In the genomic region with DNA sequence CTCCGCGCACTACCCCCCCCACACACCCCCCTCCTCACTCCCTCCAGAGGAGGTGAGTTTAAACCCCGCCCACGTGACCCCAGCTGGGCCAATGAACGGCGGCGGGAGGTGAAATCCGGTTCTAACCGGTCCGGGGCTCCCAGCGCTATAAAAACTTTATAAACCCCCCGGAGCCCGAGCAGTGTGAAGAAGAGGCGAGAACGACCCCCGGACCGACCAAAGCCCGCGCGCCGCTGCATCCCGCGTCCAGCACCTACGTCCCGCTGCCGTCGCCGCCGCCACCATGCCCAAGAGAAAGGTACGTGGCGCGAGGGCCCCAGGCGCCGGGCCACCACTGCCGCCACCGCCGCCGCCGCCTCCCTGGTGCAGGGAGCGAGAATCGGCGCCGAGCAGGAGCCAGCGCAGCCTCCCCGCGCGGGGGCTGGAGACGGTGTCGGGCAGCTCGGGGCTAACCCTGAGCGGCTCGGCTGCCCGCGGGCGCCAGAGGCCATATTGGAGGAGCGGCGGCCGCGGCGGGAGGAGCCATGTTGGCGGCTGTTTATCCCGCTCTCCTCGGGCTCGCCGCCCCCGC, we compare ENCODE assay signal across 1 cellular context.
TF ChIP-seq lines count a peak whose summit lies in the region.

A gene (plus strand): TSS at position 111 of the 571 bp plus-strand sequence. CDS start 173 bp downstream, at position 284.

TF ChIP-seq in K562, 482 proteins besides CTCF, POLR2A, EP300 and RAD21 (continued from another document and continues in another):
- TF ChIP-seq, protein P1, sequence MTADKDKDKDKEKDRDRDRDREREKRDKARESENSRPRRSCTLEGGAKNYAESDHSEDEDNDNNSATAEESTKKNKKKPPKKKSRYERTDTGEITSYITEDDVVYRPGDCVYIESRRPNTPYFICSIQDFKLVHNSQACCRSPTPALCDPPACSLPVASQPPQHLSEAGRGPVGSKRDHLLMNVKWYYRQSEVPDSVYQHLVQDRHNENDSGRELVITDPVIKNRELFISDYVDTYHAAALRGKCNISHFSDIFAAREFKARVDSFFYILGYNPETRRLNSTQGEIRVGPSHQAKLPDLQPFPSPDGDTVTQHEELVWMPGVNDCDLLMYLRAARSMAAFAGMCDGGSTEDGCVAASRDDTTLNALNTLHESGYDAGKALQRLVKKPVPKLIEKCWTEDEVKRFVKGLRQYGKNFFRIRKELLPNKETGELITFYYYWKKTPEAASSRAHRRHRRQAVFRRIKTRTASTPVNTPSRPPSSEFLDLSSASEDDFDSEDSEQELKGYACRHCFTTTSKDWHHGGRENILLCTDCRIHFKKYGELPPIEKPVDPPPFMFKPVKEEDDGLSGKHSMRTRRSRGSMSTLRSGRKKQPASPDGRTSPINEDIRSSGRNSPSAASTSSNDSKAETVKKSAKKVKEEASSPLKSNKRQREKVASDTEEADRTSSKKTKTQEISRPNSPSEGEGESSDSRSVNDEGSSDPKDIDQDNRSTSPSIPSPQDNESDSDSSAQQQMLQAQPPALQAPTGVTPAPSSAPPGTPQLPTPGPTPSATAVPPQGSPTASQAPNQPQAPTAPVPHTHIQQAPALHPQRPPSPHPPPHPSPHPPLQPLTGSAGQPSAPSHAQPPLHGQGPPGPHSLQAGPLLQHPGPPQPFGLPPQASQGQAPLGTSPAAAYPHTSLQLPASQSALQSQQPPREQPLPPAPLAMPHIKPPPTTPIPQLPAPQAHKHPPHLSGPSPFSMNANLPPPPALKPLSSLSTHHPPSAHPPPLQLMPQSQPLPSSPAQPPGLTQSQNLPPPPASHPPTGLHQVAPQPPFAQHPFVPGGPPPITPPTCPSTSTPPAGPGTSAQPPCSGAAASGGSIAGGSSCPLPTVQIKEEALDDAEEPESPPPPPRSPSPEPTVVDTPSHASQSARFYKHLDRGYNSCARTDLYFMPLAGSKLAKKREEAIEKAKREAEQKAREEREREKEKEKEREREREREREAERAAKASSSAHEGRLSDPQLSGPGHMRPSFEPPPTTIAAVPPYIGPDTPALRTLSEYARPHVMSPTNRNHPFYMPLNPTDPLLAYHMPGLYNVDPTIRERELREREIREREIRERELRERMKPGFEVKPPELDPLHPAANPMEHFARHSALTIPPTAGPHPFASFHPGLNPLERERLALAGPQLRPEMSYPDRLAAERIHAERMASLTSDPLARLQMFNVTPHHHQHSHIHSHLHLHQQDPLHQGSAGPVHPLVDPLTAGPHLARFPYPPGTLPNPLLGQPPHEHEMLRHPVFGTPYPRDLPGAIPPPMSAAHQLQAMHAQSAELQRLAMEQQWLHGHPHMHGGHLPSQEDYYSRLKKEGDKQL (CRISPR knock-in tag; IDR thresholded peaks at IDR 0.05; ENCODE audit: borderline replicate concordance) = no peak
- no peak for TF ChIP-seq ZNF239 (CRISPR knock-in tag; IDR thresholded peaks at IDR 0.05)
- peak; percentile 89 for TF ChIP-seq KLF16 (IDR thresholded peaks at IDR 0.05)
- TF ChIP-seq KLF1 (tag; IDR thresholded peaks at IDR 0.05) = peak; percentile 69
- no peak for TF ChIP-seq DACH1 (IDR thresholded peaks at IDR 0.05; ENCODE audit: partially characterized antibody)
- TF ChIP-seq, protein P2, sequence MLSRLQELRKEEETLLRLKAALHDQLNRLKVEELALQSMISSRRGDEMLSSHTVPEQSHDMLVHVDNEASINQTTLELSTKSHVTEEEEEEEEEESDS (CRISPR knock-in tag; IDR thresholded peaks at IDR 0.05) = no peak
- TF ChIP-seq, protein P3, sequence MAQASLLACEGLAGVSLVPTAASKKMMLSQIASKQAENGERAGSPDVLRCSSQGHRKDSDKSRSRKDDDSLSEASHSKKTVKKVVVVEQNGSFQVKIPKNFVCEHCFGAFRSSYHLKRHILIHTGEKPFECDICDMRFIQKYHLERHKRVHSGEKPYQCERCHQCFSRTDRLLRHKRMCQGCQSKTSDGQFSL (CRISPR knock-in tag; IDR thresholded peaks at IDR 0.05) = no peak
- TF ChIP-seq, protein P3 (tag; IDR thresholded peaks at IDR 0.05) = peak; percentile 8 to 32; a peak in 2 of 4 replicates
- no peak for TF ChIP-seq HDAC3 (IDR thresholded peaks at IDR 0.05; ENCODE audit: borderline replicate concordance, partially characterized antibody)
- peak; percentile 86 for TF ChIP-seq PML (IDR thresholded peaks at IDR 0.05; ENCODE audit: low read length)
- TF ChIP-seq ZC3H4 (CRISPR knock-in tag; IDR thresholded peaks at IDR 0.05; ENCODE audit: borderline replicate concordance) = peak; percentile 71; the same call in 1 of the 2 replicates
- TF ChIP-seq, protein P4, sequence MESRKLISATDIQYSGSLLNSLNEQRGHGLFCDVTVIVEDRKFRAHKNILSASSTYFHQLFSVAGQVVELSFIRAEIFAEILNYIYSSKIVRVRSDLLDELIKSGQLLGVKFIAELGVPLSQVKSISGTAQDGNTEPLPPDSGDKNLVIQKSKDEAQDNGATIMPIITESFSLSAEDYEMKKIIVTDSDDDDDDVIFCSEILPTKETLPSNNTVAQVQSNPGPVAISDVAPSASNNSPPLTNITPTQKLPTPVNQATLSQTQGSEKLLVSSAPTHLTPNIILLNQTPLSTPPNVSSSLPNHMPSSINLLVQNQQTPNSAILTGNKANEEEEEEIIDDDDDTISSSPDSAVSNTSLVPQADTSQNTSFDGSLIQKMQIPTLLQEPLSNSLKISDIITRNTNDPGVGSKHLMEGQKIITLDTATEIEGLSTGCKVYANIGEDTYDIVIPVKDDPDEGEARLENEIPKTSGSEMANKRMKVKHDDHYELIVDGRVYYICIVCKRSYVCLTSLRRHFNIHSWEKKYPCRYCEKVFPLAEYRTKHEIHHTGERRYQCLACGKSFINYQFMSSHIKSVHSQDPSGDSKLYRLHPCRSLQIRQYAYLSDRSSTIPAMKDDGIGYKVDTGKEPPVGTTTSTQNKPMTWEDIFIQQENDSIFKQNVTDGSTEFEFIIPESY (CRISPR knock-in tag; IDR thresholded peaks at IDR 0.05) = peak; percentile 50; the same call in 1 of the 2 replicates
- no peak; the same call in 1 of the 2 replicates for TF ChIP-seq ZNF586 (CRISPR knock-in tag; conservative IDR thresholded peaks at IDR 0.05)
- TF ChIP-seq SREBF2 (CRISPR knock-in tag; IDR thresholded peaks at IDR 0.05) = no peak
- TF ChIP-seq CCNT2 (IDR thresholded peaks at IDR 0.05; ENCODE audit: borderline replicate concordance, extremely low read depth, insufficient read length, low read depth, low read length) = peak; percentile 63
- peak; percentile 88 for TF ChIP-seq EP400 (IDR thresholded peaks at IDR 0.05)
- TF ChIP-seq, protein P5, sequence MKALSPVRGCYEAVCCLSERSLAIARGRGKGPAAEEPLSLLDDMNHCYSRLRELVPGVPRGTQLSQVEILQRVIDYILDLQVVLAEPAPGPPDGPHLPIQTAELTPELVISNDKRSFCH (CRISPR knock-in tag; IDR thresholded peaks at IDR 0.05) = no peak
- TF ChIP-seq, protein P5 (tag; IDR thresholded peaks at IDR 0.05) = peak; percentile 93
- peak; percentile 55; the same call in 1 of the 2 replicates for TF ChIP-seq GATAD2B (IDR thresholded peaks at IDR 0.05; ENCODE audit: borderline replicate concordance)
- TF ChIP-seq, protein P6, sequence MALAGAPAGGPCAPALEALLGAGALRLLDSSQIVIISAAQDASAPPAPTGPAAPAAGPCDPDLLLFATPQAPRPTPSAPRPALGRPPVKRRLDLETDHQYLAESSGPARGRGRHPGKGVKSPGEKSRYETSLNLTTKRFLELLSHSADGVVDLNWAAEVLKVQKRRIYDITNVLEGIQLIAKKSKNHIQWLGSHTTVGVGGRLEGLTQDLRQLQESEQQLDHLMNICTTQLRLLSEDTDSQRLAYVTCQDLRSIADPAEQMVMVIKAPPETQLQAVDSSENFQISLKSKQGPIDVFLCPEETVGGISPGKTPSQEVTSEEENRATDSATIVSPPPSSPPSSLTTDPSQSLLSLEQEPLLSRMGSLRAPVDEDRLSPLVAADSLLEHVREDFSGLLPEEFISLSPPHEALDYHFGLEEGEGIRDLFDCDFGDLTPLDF (CRISPR knock-in tag; IDR thresholded peaks at IDR 0.05) = no peak
- no peak for TF ChIP-seq POU5F1 (IDR thresholded peaks at IDR 0.05; ENCODE audit: borderline replicate concordance, low read depth, low read length, partially characterized antibody)
- 0 out of 2 replicates have a peak, but pooled peaks have one; percentile 75 for TF ChIP-seq SLC30A9 (CRISPR knock-in tag; IDR thresholded peaks at IDR 0.05)
- no peak for TF ChIP-seq ATF1 (CRISPR knock-in tag; IDR thresholded peaks at IDR 0.05)
- TF ChIP-seq ATF1 (tag; IDR thresholded peaks at IDR 0.05) = no peak; the same call in 1 of the 2 replicates
- TF ChIP-seq SAFB2 (IDR thresholded peaks at IDR 0.05; ENCODE audit: borderline replicate concordance, low read depth, low read length, severe bottlenecking) = no peak
- TF ChIP-seq, protein P7, sequence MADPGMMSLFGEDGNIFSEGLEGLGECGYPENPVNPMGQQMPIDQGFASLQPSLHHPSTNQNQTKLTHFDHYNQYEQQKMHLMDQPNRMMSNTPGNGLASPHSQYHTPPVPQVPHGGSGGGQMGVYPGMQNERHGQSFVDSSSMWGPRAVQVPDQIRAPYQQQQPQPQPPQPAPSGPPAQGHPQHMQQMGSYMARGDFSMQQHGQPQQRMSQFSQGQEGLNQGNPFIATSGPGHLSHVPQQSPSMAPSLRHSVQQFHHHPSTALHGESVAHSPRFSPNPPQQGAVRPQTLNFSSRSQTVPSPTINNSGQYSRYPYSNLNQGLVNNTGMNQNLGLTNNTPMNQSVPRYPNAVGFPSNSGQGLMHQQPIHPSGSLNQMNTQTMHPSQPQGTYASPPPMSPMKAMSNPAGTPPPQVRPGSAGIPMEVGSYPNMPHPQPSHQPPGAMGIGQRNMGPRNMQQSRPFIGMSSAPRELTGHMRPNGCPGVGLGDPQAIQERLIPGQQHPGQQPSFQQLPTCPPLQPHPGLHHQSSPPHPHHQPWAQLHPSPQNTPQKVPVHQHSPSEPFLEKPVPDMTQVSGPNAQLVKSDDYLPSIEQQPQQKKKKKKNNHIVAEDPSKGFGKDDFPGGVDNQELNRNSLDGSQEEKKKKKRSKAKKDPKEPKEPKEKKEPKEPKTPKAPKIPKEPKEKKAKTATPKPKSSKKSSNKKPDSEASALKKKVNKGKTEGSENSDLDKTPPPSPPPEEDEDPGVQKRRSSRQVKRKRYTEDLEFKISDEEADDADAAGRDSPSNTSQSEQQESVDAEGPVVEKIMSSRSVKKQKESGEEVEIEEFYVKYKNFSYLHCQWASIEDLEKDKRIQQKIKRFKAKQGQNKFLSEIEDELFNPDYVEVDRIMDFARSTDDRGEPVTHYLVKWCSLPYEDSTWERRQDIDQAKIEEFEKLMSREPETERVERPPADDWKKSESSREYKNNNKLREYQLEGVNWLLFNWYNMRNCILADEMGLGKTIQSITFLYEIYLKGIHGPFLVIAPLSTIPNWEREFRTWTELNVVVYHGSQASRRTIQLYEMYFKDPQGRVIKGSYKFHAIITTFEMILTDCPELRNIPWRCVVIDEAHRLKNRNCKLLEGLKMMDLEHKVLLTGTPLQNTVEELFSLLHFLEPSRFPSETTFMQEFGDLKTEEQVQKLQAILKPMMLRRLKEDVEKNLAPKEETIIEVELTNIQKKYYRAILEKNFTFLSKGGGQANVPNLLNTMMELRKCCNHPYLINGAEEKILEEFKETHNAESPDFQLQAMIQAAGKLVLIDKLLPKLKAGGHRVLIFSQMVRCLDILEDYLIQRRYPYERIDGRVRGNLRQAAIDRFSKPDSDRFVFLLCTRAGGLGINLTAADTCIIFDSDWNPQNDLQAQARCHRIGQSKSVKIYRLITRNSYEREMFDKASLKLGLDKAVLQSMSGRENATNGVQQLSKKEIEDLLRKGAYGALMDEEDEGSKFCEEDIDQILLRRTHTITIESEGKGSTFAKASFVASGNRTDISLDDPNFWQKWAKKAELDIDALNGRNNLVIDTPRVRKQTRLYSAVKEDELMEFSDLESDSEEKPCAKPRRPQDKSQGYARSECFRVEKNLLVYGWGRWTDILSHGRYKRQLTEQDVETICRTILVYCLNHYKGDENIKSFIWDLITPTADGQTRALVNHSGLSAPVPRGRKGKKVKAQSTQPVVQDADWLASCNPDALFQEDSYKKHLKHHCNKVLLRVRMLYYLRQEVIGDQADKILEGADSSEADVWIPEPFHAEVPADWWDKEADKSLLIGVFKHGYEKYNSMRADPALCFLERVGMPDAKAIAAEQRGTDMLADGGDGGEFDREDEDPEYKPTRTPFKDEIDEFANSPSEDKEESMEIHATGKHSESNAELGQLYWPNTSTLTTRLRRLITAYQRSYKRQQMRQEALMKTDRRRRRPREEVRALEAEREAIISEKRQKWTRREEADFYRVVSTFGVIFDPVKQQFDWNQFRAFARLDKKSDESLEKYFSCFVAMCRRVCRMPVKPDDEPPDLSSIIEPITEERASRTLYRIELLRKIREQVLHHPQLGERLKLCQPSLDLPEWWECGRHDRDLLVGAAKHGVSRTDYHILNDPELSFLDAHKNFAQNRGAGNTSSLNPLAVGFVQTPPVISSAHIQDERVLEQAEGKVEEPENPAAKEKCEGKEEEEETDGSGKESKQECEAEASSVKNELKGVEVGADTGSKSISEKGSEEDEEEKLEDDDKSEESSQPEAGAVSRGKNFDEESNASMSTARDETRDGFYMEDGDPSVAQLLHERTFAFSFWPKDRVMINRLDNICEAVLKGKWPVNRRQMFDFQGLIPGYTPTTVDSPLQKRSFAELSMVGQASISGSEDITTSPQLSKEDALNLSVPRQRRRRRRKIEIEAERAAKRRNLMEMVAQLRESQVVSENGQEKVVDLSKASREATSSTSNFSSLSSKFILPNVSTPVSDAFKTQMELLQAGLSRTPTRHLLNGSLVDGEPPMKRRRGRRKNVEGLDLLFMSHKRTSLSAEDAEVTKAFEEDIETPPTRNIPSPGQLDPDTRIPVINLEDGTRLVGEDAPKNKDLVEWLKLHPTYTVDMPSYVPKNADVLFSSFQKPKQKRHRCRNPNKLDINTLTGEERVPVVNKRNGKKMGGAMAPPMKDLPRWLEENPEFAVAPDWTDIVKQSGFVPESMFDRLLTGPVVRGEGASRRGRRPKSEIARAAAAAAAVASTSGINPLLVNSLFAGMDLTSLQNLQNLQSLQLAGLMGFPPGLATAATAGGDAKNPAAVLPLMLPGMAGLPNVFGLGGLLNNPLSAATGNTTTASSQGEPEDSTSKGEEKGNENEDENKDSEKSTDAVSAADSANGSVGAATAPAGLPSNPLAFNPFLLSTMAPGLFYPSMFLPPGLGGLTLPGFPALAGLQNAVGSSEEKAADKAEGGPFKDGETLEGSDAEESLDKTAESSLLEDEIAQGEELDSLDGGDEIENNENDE (IDR thresholded peaks at IDR 0.05; ENCODE audit: low read depth, low read length) = no peak
- TF ChIP-seq HNRNPL (IDR thresholded peaks at IDR 0.05; ENCODE audit: low read depth, low read length) = peak; percentile 43; the same call in 1 of the 2 replicates
- no peak for TF ChIP-seq RBM34 (IDR thresholded peaks at IDR 0.05; ENCODE audit: borderline replicate concordance, insufficient read depth, low read length)
- no peak for TF ChIP-seq SIRT6 (IDR thresholded peaks at IDR 0.05; ENCODE audit: low read depth, low read length)
